11 cellular contexts compared by ENCODE assay signal in the genomic region with DNA sequence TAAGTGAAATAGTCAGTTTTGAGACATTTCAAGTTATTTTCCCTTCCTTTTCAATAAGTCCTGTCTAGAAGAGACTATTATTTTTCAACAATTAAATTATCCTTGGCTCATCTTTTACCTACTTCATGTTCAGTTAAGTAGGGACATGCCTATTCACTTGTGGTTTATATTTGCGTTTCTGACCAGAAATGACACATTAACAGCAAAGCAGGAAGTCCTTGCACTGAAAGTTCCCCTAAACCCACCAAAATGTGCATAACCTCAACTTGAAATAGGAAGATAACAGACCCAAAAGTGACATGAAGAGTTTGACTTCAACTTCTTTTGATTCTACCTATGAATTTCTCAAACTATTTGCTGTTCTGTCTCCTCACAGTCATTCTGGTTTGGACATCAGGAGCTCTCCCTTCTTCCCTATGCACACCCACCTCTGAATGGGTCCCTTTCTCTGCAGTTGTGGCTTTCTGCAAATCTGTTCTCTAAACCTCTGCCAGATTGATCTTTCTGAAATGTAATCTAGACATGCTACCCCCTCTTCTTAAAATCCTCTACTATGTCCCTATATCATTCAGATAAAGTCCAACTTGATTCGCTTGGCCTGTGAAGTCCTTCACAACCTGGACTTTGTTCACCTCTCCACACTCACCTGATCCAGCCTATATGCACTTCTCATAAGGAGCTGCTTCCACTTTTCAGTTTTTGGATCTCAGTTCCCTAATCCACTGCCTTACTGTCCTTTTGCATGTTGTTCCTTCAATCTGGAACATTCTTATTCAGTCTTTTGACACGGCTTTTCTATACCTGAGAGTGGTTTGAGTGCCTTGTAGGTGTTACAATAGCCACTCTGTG.
A peak's percentile ranks its signal among the peaks of the same experiment; 100 is the strongest.
DNase-seq lines count a peak whose midpoint lies in the region; ATAC-seq and TF ChIP-seq lines count a peak whose summit lies in the region.
"Had no signal": no experiment of that assay in that cellular context is flagged by ENCODE, and none has a peak within 500 bp of the region (broad histone marks: within the 10 kb centered on the region; RNA-seq: fewer than 3 reads in every experiment).

No MANE protein-coding gene starts in this region.

- H3K9ac ChIP-seq in OCI-LY3 (ENCODE audit: low read length), result peak overlapping the region; percentile 47
- H3K9ac ChIP-seq: BLaER1 treated with 17β-estradiol and CSF1 and Interleukin-3, amounts not matched to agents 10 nM and 100 nM had no signal

- no peaks in the 10 kb centered on the region for H3K4me1 Mint-ChIP-seq in endothelial cell (ENCODE audit: unreplicated experiment)

- peak; percentile 98 for ATAC-seq in GM18511 (IDR thresholded peaks at IDR 0.05; ENCODE audit: unreplicated experiment)
- peak; percentile 80 for ATAC-seq in GM21390 (IDR thresholded peaks at IDR 0.05; ENCODE audit: unreplicated experiment)
- peak; percentile 77 for ATAC-seq in HG03045 (IDR thresholded peaks at IDR 0.05; ENCODE audit: unreplicated experiment)
- ATAC-seq in left lung, result no peak

- TF ChIP-seq CTCF in OCI-LY3 (IDR thresholded peaks at IDR 0.05; ENCODE audit: low read depth, low read length) (no peak), endothelial cell (IDR thresholded peaks at IDR 0.05; ENCODE audit: unreplicated experiment) (no peak), left lung (IDR thresholded peaks at IDR 0.05) (no peak)

- no peaks in the 10 kb centered on the region for H4K20me1 ChIP-seq in OCI-LY3 (ENCODE audit: insufficient read depth, low read length)
- H4K20me1 ChIP-seq: BLaER1 treated with 17β-estradiol and CSF1 and Interleukin-3, amounts not matched to agents 10 nM and 100 nM had no signal

- no peak overlapping the region for H3K27ac Mint-ChIP-seq in endothelial cell (ENCODE audit: unreplicated experiment)

- no peak overlapping the region for H3K4me3 Mint-ChIP-seq in endothelial cell (ENCODE audit: unreplicated experiment)

- peak overlapping the region; percentile 39 for H3K4me3 ChIP-seq in OCI-LY3 (ENCODE audit: low read length)
- H3K4me3 ChIP-seq in left lung, result no peak overlapping the region
- H3K4me3 ChIP-seq: BLaER1 treated with 17β-estradiol and CSF1 and Interleukin-3, amounts not matched to agents 10 nM and 100 nM had no signal

- H3K36me3 ChIP-seq in OCI-LY3 (replicated peaks; ENCODE audit: low read depth, low read length), result no peaks in the 10 kb centered on the region
- H3K36me3 ChIP-seq in left lung, result no peaks in the 10 kb centered on the region
- H3K36me3 ChIP-seq: BLaER1 treated with 17β-estradiol and CSF1 and Interleukin-3, amounts not matched to agents 10 nM and 100 nM had no signal

- no peaks in the 10 kb centered on the region for H3K79me2 ChIP-seq in OCI-LY3 (ENCODE audit: low read length)

- H3K27ac ChIP-seq in OCI-LY3 (ENCODE audit: low read length) (peak overlapping the region; percentile 88), left lung (no peak overlapping the region)

- H3K4me1 ChIP-seq in OCI-LY3 (ENCODE audit: low read length) (peaks cover 18% of the 10 kb centered on the region), left lung (no peaks in the 10 kb centered on the region)

- no peaks in the 10 kb centered on the region for H3K36me3 Mint-ChIP-seq in endothelial cell (ENCODE audit: low read depth, unreplicated experiment)

- peak overlapping the region; percentile 65 for H3K4me2 ChIP-seq in OCI-LY3 (ENCODE audit: low read length)

- no peaks in the 10 kb centered on the region for H3K27me3 ChIP-seq in OCI-LY3 (ENCODE audit: low read depth, low read length)
- no peaks in the 10 kb centered on the region for H3K27me3 ChIP-seq in left lung
- H3K27me3 ChIP-seq: BLaER1 treated with 17β-estradiol and CSF1 and Interleukin-3, amounts not matched to agents 10 nM and 100 nM had no signal

- H3K9me3 Mint-ChIP-seq in endothelial cell (ENCODE audit: unreplicated experiment), result no peaks in the 10 kb centered on the region

- peak overlapping the region; percentile 8; the same call in 1 of the 2 replicates for H2AFZ ChIP-seq in OCI-LY3 (ENCODE audit: low read depth, low read length)

- no peaks in the 10 kb centered on the region for H3K27me3 Mint-ChIP-seq in endothelial cell (ENCODE audit: unreplicated experiment)

- H3K9me3 ChIP-seq in OCI-LY3 (ENCODE audit: insufficient read depth, low read length) (no peaks in the 10 kb centered on the region), left lung (no peaks in the 10 kb centered on the region)
- H3K9me3 ChIP-seq: BLaER1 treated with 17β-estradiol and CSF1 and Interleukin-3, amounts not matched to agents 10 nM and 100 nM had no signal

- intact Hi-C loops in left lung (cut with DNase I), result no loop called here

- DNase-seq in NCI-H2171 treated with DMSO at 0.1 percent for 48 hours (lab: John Stamatoyannopoulos, UW), result no peak
- DNase-seq in endothelial cell (ENCODE audit: low spot score), result no peak
- DNase-seq in left lung, result no peak
- DNase-seq in Ammon's horn (ENCODE audit: low spot score), result no peak
- DNase-seq: NCI-H187 treated with DMSO at 0.1 percent for 48 hours; stimulated activated CD4-positive, alpha-beta T cell treated with anti-CD3 and anti-CD28 coated beads, Interleukin-4, amount 100 ng/mL, for 1 hour had no signal
